ENCODE assay signal across 9 cellular contexts in genomic region chr15:92915766-92916435, GRCh38. TPM values are rescaled to one million over a fixed set of nuclear protein-coding genes. Genes with fewer than 3 reads are reported as not detected.
A peak's percentile ranks its signal among the peaks of the same experiment; 100 is the strongest.
DNase-seq lines count a peak whose midpoint lies in the region; ATAC-seq and TF ChIP-seq lines count a peak whose summit lies in the region.
"Had no signal": no experiment of that assay in that cellular context is flagged by ENCODE, and none has a peak within 500 bp of the region (broad histone marks: within the 10 kb centered on the region; RNA-seq: fewer than 3 reads in every experiment).

No MANE protein-coding gene starts in this region.

- H3F3A ChIP-seq in GM23248 (ENCODE audit: insufficient read depth) (peaks cover 86% of the 10 kb centered on the region), smooth muscle cell (ENCODE audit: low read depth) (peaks cover 50% of the 10 kb centered on the region)

- peaks cover 100% of the 10 kb centered on the region for H3K79me2 ChIP-seq in GM23248 (ENCODE audit: insufficient read depth)
- H3K79me2 ChIP-seq in smooth muscle cell (ENCODE audit: low read depth) = peaks cover 100% of the 10 kb centered on the region

- H3K27me3 ChIP-seq in GM23248 (replicated peaks; ENCODE audit: insufficient read depth) = no peaks in the 10 kb centered on the region
- no peaks in the 10 kb centered on the region for H3K27me3 ChIP-seq in smooth muscle cell (ENCODE audit: low read depth)
- no peaks in the 10 kb centered on the region for H3K27me3 ChIP-seq in WERI-Rb-1 (ENCODE audit: insufficient read depth, low read depth, severe bottlenecking)

- peaks cover 20% of the 10 kb centered on the region for H3K27me3 Mint-ChIP-seq in WTC11 (ENCODE audit: low read depth)
- H3K27me3 Mint-ChIP-seq in glutamatergic neuron (ENCODE audit: unreplicated experiment) = peaks cover 2% of the 10 kb centered on the region

- POLR2A ChIA-PET in WTC11 (lab: Charles Lee) = interaction anchor here (0.6 to 1.0 kb wide), 3 partner anchors 34 to 107 kb away, joined by 3 to 5 read pairs (median 3); no protein-coding TSS in a partner anchor

- H2AFZ ChIP-seq in GM23248 (no peak overlapping the region), smooth muscle cell (ENCODE audit: low read depth) (no peak overlapping the region)

- H3K4me1 Mint-ChIP-seq in WTC11 = peaks cover 82% of the 10 kb centered on the region
- peaks cover 28% of the 10 kb centered on the region for H3K4me1 Mint-ChIP-seq in glutamatergic neuron (ENCODE audit: low read depth, unreplicated experiment)

- peaks cover 66% of the 10 kb centered on the region for H3K4me1 ChIP-seq in GM23248 (ENCODE audit: insufficient read depth)
- H3K4me1 ChIP-seq in smooth muscle cell (ENCODE audit: low read depth) = peaks cover 60% of the 10 kb centered on the region

- H3K27ac Mint-ChIP-seq in WTC11 (peak overlapping the region; percentile 52), glutamatergic neuron (ENCODE audit: unreplicated experiment) (peak overlapping the region; percentile 41)

- H3K36me3 ChIP-seq in GM23248 (ENCODE audit: low read depth) = peaks cover 12% of the 10 kb centered on the region; the same call in 1 of the 2 replicates
- no peaks in the 10 kb centered on the region for H3K36me3 ChIP-seq in smooth muscle cell (ENCODE audit: low read depth)
- H3K36me3 ChIP-seq in WERI-Rb-1 = peaks cover 29% of the 10 kb centered on the region

- H3K36me3 Mint-ChIP-seq in WTC11 (peaks cover 6% of the 10 kb centered on the region), glutamatergic neuron (ENCODE audit: unreplicated experiment) (no peaks in the 10 kb centered on the region)

- CTCF ChIA-PET in WTC11 (lab: Charles Lee) = interaction anchor here (1.3 to 2.9 kb wide), 4 partner anchors 8 to 118 kb away, joined by 3 to 24 read pairs (median 12); no protein-coding TSS in a partner anchor

- ATAC-seq in WTC11 = peak; percentile 22
- ATAC-seq in GM19035 (IDR thresholded peaks at IDR 0.05; ENCODE audit: unreplicated experiment) = no peak

- H3K9me3 ChIP-seq in GM23248 (ENCODE audit: low read depth) = no peaks in the 10 kb centered on the region
- H3K9me3 ChIP-seq in smooth muscle cell (replicated peaks; ENCODE audit: low read depth) = no peaks in the 10 kb centered on the region
- no peaks in the 10 kb centered on the region for H3K9me3 ChIP-seq in WERI-Rb-1 (ENCODE audit: severe bottlenecking)

- H3K4me3 Mint-ChIP-seq in WTC11 (no peak overlapping the region), glutamatergic neuron (ENCODE audit: unreplicated experiment) (no peak overlapping the region)

- in situ Hi-C loops in GM23248 (cut with MboI) = no loop called here

- no peak overlapping the region for H3K4me2 ChIP-seq in GM23248 (ENCODE audit: unreplicated experiment)
- peak overlapping the region; percentile 68 for H3K4me2 ChIP-seq in smooth muscle cell

- no peaks in the 10 kb centered on the region for H3K9me3 Mint-ChIP-seq in WTC11
- peaks cover 2% of the 10 kb centered on the region for H3K9me3 Mint-ChIP-seq in glutamatergic neuron (ENCODE audit: unreplicated experiment)

- H3K27ac ChIP-seq in GM23248 (peak overlapping the region; percentile 79), smooth muscle cell (ENCODE audit: low read depth) (peak overlapping the region; percentile 96), WERI-Rb-1 (no peak overlapping the region)

- H3K9ac ChIP-seq in GM23248 = peak overlapping the region; percentile 9; the same call in 1 of the 2 replicates
- H3K9ac ChIP-seq in smooth muscle cell (ENCODE audit: low read depth) = no peak overlapping the region

- H3K4me3 ChIP-seq in GM23248 (no peak overlapping the region), smooth muscle cell (no peak overlapping the region), WERI-Rb-1 (ENCODE audit: low read depth, low read length) (no peak overlapping the region)

- TF ChIP-seq CTCF in WTC11 (IDR thresholded peaks at IDR 0.05) (no peak), glutamatergic neuron (IDR thresholded peaks at IDR 0.05; ENCODE audit: partially characterized antibody, unreplicated experiment) (no peak), smooth muscle cell (IDR thresholded peaks at IDR 0.05; ENCODE audit: borderline replicate concordance, insufficient read depth, poor library complexity, severe bottlenecking) (no peak), GM20000 (IDR thresholded peaks at IDR 0.05; ENCODE audit: extremely low read depth, missing control alignments) (no peak), WERI-Rb-1 (IDR thresholded peaks at IDR 0.05; ENCODE audit: low read depth, low read length) (no peak)

- WGBS in GM23248 (ENCODE audit: low coverage in 1 of 2, low lambda C conversion rate in 2 of 2, missing lambda C conversion rate in 2 of 2), 2 experiments = 81 to 89% methylated on average over 4 of the region's 4 CpGs
- 85% methylated on average over 4 of the region's 4 CpGs for WGBS in smooth muscle cell (ENCODE audit: low lambda C conversion rate)

- H4K20me1 ChIP-seq in GM23248 (ENCODE audit: insufficient read depth) (no peaks in the 10 kb centered on the region), smooth muscle cell (ENCODE audit: low read depth) (peaks cover 53% of the 10 kb centered on the region)

- DNase-seq in GM23248 (no peak), WTC11 (ENCODE audit: low spot score) (no peak), glutamatergic neuron (no peak), smooth muscle cell (lab: John Stamatoyannopoulos, UW; ENCODE audit: unreplicated experiment) (no peak), GM20000 (ENCODE audit: low spot score) (no peak), WERI-Rb-1 (no peak)
- DNase-seq in stimulated activated CD4-positive, alpha-beta T cell treated with anti-CD3 and anti-CD28 coated beads, Interleukin-4, amount 100 ng/mL, for 1 hour = no peak
- DNase-seq: NCI-H774 had no signal

- no peaks in the 10 kb centered on the region for H3K9me2 ChIP-seq in GM23248 (ENCODE audit: insufficient read depth)

TF ChIP-seq in WTC11, 78 proteins besides CTCF, POLR2A, EP300 and RAD21 (continues in another document):
- TF ChIP-seq GABPB1 (CRISPR knock-in tag; IDR thresholded peaks at IDR 0.05) = no peak
- TF ChIP-seq SMAD4 (CRISPR knock-in tag; IDR thresholded peaks at IDR 0.05) = no peak
- no peak for TF ChIP-seq USF1 (CRISPR knock-in tag; IDR thresholded peaks at IDR 0.05)
- TF ChIP-seq HMGXB4 (CRISPR knock-in tag; IDR thresholded peaks at IDR 0.05) = no peak
- TF ChIP-seq GRHL2 (CRISPR knock-in tag; IDR thresholded peaks at IDR 0.05; ENCODE audit: insufficient replicate concordance, severe bottlenecking) = no peak
- TF ChIP-seq IRF1 (CRISPR knock-in tag; IDR thresholded peaks at IDR 0.05) = no peak
- no peak for TF ChIP-seq ZNF396 (CRISPR knock-in tag; IDR thresholded peaks at IDR 0.05; ENCODE audit: borderline replicate concordance)
- TF ChIP-seq CBFB (CRISPR knock-in tag; IDR thresholded peaks at IDR 0.05; ENCODE audit: low read depth) = no peak
- TF ChIP-seq ATF3 (CRISPR knock-in tag; conservative IDR thresholded peaks at IDR 0.05) = no peak

RNA-seq across cellular contexts. Expression of gene CHD2, which starts 15.8 kb away (rescaled TPM):
- total RNA-seq in GM23248 (2014; rRNA removed; shearing (Covaris generic)) = 39.0 and 54.4 TPM in 2 replicates
- polyA plus RNA-seq in GM23248 (2016; fragmentation: Nextera tagmentation; extraction: Ambion mirVana) = 36.5 and 37.0 TPM in 2 replicates
- total RNA-seq in WTC11 (2021) = 75.8 to 101 TPM (median 87.6 TPM) in 3 replicates
- total RNA-seq in glutamatergic neuron (ENCODE audit: unreplicated experiment) = 201 TPM
- 99.2 and 132 TPM in 2 replicates for total RNA-seq in smooth muscle cell
- 64.4 and 81.6 TPM in 2 replicates for polyA plus RNA-seq in smooth muscle cell
